21 cellular contexts compared by ENCODE assay signal in the genomic region with DNA sequence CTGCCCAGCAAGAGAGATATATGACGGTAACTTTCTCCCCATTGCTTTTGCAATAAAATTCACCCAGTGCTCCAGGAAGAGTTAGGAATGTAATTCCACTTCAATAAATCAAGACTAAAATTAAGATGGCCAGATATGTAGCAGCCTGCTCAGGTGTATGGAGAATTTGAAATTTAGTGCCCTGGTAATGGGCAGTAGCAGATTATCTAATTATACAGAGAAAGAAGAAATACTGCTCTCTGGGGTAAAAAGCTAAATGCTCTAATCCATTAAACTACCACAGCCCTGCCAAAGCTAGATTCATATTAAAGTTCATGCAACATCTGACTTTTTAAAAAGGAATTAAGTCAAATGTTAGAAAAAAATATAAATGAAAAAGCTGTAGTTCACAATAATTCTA.
"Had no signal": no experiment of that assay in that cellular context is flagged by ENCODE, and none has a peak within 500 bp of the region (broad histone marks: within the 10 kb centered on the region; RNA-seq: fewer than 3 reads in every experiment).

No MANE protein-coding gene starts in this region.

- H3K27ac ChIP-seq: HL-60, KMS-11, SJSA1 had no signal

- ATAC-seq: K562 had no signal

- H3K4me2 ChIP-seq: KMS-11 had no signal

- H3K9ac ChIP-seq: KMS-11 had no signal

- H3K4me3 ChIP-seq: K562, SJSA1 had no signal

- H3K27me3 Mint-ChIP-seq: IgD-negative memory B cell had no signal

- H3K9me3 Mint-ChIP-seq: IgD-negative memory B cell had no signal

- DNase-seq: Kasumi-1, MM.1S, NCI-H1092 treated with DMSO at 0.1 percent for 48 hours, NCI-H1436, NCI-H187, NCI-H2029, NCI-H2081 treated with DMSO at 0.1 percent for 48 hours, NCI-H2171 treated with DMSO at 0.1 percent for 48 hours, NCI-H345, NCI-H446 treated with DMSO at 0.1 percent for 48 hours, NCI-H524, NCI-H526 treated with DMSO at 0.1 percent for 48 hours, NCI-H774, Right ventricle myocardium superior, RPMI8226, SIG-M5 had no signal

- H3K27ac Mint-ChIP-seq: IgD-negative memory B cell had no signal

- H3K36me3 ChIP-seq: SJSA1 had no signal

- H3K9me3 ChIP-seq: SJSA1 had no signal

- H3K27me3 ChIP-seq: SJSA1 had no signal

- H3K4me3 Mint-ChIP-seq: IgD-negative memory B cell had no signal
